Comparison of ENCODE assay signal across 1 cellular context in the genomic region with DNA sequence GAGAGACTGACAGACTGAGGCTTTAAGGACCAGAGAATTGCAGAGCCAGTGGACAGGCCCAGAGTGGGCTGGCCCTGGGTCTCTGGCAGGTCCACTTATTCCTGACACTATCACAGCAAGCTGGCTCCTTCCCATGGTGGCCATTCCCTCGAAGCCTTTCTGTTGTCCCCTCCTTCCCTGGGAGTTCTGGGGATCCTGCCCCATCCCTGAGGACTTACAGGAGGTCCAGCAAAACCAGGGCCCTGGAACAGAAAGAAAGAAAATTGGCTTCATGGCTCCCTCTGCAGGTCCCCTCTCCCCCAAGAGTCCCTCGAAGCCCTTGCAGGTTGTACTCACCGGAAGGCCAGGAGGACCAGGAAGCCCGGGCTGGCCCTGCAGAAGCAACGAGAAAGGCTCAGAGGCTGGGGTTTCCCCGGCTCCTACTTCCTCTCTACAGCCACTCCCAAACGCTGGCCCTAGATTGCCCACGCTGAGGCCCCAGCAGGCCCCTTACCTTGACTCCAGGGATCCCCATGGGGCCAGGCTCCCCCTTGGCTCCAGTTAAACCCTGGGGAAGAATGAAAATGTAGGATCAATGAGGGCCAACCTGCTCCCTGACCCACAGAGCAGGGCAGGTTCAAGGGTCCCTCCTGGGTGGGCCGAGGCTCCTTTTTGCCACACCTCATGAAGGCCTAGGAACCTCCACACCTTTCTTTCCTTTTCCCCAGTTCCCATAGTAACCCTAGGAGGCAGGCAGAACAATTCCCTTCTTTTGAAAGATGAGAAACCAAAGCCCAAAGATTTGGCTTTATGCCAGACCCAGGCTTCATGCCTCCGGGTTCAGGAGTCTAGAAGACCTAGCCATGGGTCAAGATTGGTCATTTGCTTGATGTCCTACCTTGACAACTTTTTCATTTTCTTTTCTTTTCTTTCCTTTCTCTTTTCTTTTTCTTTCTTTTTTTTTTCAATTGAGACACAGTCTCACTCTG.
TF ChIP-seq lines count a peak whose summit lies in the region.

No MANE protein-coding gene starts in this region.

TF ChIP-seq in GM12878, 131 proteins besides CTCF, POLR2A, EP300 and RAD21 (continued from another document and continues in another):
- TF ChIP-seq, protein P1, sequence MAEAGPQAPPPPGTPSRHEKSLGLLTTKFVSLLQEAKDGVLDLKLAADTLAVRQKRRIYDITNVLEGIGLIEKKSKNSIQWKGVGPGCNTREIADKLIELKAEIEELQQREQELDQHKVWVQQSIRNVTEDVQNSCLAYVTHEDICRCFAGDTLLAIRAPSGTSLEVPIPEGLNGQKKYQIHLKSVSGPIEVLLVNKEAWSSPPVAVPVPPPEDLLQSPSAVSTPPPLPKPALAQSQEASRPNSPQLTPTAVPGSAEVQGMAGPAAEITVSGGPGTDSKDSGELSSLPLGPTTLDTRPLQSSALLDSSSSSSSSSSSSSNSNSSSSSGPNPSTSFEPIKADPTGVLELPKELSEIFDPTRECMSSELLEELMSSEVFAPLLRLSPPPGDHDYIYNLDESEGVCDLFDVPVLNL (IDR thresholded peaks at IDR 0.05; ENCODE audit: low read depth, low read length), result no peak
- TF ChIP-seq, protein P2, sequence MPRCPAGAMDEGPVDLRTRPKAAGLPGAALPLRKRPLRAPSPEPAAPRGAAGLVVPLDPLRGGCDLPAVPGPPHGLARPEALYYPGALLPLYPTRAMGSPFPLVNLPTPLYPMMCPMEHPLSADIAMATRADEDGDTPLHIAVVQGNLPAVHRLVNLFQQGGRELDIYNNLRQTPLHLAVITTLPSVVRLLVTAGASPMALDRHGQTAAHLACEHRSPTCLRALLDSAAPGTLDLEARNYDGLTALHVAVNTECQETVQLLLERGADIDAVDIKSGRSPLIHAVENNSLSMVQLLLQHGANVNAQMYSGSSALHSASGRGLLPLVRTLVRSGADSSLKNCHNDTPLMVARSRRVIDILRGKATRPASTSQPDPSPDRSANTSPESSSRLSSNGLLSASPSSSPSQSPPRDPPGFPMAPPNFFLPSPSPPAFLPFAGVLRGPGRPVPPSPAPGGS (IDR thresholded peaks at IDR 0.05; ENCODE audit: borderline replicate concordance, insufficient read depth, low read depth, low read length, poor library complexity, severe bottlenecking), result no peak
- TF ChIP-seq KAT2A (conservative IDR thresholded peaks at IDR 0.05; ENCODE audit: control insufficient read depth, low read depth, low read length), result no peak
- TF ChIP-seq TBL1XR1 (IDR thresholded peaks at IDR 0.05; ENCODE audit: low read depth, low read length), result no peak
- 0 out of 2 replicates have a peak, but pooled peaks have one; percentile 37 for TF ChIP-seq NR2F1 (conservative IDR thresholded peaks at IDR 0.05)
- TF ChIP-seq CREB1 (IDR thresholded peaks at IDR 0.05; ENCODE audit: low read depth), result 0 out of 2 replicates have a peak, but pooled peaks have one; percentile 16
- TF ChIP-seq, protein P3, sequence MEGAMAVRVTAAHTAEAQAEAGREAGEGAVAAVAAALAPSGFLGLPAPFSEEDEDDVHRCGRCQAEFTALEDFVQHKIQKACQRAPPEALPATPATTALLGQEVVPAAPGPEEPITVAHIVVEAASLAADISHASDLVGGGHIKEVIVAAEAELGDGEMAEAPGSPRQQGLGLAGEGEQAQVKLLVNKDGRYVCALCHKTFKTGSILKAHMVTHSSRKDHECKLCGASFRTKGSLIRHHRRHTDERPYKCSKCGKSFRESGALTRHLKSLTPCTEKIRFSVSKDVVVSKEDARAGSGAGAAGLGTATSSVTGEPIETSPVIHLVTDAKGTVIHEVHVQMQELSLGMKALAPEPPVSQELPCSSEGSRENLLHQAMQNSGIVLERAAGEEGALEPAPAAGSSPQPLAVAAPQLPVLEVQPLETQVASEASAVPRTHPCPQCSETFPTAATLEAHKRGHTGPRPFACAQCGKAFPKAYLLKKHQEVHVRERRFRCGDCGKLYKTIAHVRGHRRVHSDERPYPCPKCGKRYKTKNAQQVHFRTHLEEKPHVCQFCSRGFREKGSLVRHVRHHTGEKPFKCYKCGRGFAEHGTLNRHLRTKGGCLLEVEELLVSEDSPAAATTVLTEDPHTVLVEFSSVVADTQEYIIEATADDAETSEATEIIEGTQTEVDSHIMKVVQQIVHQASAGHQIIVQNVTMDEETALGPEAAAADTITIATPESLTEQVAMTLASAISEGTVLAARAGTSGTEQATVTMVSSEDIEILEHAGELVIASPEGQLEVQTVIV (IDR thresholded peaks at IDR 0.05; ENCODE audit: borderline replicate concordance, partially characterized antibody), result no peak
- no peak for TF ChIP-seq SUPT20H (IDR thresholded peaks at IDR 0.05; ENCODE audit: borderline replicate concordance, control insufficient read depth, low read depth, low read length)
- TF ChIP-seq GABPA (IDR thresholded peaks at IDR 0.05; ENCODE audit: low read depth), result no peak
- TF ChIP-seq IKZF2 (IDR thresholded peaks at IDR 0.05), result peak; percentile 40 to 49; a peak in 2 of 4 replicates
- no peak for TF ChIP-seq ZSCAN29 (IDR thresholded peaks at IDR 0.05)
- TF ChIP-seq, protein P4, sequence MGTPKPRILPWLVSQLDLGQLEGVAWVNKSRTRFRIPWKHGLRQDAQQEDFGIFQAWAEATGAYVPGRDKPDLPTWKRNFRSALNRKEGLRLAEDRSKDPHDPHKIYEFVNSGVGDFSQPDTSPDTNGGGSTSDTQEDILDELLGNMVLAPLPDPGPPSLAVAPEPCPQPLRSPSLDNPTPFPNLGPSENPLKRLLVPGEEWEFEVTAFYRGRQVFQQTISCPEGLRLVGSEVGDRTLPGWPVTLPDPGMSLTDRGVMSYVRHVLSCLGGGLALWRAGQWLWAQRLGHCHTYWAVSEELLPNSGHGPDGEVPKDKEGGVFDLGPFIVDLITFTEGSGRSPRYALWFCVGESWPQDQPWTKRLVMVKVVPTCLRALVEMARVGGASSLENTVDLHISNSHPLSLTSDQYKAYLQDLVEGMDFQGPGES (IDR thresholded peaks at IDR 0.05), result no peak
- TF ChIP-seq, protein P5, sequence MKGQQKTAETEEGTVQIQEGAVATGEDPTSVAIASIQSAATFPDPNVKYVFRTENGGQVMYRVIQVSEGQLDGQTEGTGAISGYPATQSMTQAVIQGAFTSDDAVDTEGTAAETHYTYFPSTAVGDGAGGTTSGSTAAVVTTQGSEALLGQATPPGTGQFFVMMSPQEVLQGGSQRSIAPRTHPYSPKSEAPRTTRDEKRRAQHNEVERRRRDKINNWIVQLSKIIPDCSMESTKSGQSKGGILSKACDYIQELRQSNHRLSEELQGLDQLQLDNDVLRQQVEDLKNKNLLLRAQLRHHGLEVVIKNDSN (IDR thresholded peaks at IDR 0.05; ENCODE audit: borderline replicate concordance, extremely low read length, insufficient read depth, low read depth, low read length), result no peak
- TF ChIP-seq NBN (IDR thresholded peaks at IDR 0.05), result peak; percentile 34; the same call in 1 of the 2 replicates
- no peak for TF ChIP-seq HDAC2 (IDR thresholded peaks at IDR 0.05)
- no peak for TF ChIP-seq CBX3 (IDR thresholded peaks at IDR 0.05; ENCODE audit: borderline replicate concordance, low read depth)
- no peak for TF ChIP-seq IRF4 (IDR thresholded peaks at IDR 0.05; ENCODE audit: low read depth, low read length)
- TF ChIP-seq, protein P6, sequence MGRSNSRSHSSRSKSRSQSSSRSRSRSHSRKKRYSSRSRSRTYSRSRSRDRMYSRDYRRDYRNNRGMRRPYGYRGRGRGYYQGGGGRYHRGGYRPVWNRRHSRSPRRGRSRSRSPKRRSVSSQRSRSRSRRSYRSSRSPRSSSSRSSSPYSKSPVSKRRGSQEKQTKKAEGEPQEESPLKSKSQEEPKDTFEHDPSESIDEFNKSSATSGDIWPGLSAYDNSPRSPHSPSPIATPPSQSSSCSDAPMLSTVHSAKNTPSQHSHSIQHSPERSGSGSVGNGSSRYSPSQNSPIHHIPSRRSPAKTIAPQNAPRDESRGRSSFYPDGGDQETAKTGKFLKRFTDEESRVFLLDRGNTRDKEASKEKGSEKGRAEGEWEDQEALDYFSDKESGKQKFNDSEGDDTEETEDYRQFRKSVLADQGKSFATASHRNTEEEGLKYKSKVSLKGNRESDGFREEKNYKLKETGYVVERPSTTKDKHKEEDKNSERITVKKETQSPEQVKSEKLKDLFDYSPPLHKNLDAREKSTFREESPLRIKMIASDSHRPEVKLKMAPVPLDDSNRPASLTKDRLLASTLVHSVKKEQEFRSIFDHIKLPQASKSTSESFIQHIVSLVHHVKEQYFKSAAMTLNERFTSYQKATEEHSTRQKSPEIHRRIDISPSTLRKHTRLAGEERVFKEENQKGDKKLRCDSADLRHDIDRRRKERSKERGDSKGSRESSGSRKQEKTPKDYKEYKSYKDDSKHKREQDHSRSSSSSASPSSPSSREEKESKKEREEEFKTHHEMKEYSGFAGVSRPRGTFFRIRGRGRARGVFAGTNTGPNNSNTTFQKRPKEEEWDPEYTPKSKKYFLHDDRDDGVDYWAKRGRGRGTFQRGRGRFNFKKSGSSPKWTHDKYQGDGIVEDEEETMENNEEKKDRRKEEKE (IDR thresholded peaks at IDR 0.05), result no peak
- TF ChIP-seq ETV6 (conservative IDR thresholded peaks at IDR 0.05 in 1 of 2, IDR thresholded peaks at IDR 0.05 in 1 of 2; ENCODE audit: borderline replicate concordance in 1 of 2, low read depth in 1 of 2), result no peak; a peak in 1 of 4 replicates
- TF ChIP-seq CBFB (IDR thresholded peaks at IDR 0.05; ENCODE audit: low read depth), result no peak
- TF ChIP-seq ZZZ3 (IDR thresholded peaks at IDR 0.05; ENCODE audit: control insufficient read depth, insufficient read length, low read depth), result no peak
- no peak for TF ChIP-seq WRNIP1 (IDR thresholded peaks at IDR 0.05; ENCODE audit: borderline replicate concordance, low read depth, low read length)
- TF ChIP-seq, protein P7, sequence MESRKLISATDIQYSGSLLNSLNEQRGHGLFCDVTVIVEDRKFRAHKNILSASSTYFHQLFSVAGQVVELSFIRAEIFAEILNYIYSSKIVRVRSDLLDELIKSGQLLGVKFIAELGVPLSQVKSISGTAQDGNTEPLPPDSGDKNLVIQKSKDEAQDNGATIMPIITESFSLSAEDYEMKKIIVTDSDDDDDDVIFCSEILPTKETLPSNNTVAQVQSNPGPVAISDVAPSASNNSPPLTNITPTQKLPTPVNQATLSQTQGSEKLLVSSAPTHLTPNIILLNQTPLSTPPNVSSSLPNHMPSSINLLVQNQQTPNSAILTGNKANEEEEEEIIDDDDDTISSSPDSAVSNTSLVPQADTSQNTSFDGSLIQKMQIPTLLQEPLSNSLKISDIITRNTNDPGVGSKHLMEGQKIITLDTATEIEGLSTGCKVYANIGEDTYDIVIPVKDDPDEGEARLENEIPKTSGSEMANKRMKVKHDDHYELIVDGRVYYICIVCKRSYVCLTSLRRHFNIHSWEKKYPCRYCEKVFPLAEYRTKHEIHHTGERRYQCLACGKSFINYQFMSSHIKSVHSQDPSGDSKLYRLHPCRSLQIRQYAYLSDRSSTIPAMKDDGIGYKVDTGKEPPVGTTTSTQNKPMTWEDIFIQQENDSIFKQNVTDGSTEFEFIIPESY (IDR thresholded peaks at IDR 0.05), result no peak
- no peak for TF ChIP-seq MYC (IDR thresholded peaks at IDR 0.05; ENCODE audit: insufficient read depth, insufficient read length, insufficient replicate concordance, low read length, severe bottlenecking)
- TF ChIP-seq, protein P8, sequence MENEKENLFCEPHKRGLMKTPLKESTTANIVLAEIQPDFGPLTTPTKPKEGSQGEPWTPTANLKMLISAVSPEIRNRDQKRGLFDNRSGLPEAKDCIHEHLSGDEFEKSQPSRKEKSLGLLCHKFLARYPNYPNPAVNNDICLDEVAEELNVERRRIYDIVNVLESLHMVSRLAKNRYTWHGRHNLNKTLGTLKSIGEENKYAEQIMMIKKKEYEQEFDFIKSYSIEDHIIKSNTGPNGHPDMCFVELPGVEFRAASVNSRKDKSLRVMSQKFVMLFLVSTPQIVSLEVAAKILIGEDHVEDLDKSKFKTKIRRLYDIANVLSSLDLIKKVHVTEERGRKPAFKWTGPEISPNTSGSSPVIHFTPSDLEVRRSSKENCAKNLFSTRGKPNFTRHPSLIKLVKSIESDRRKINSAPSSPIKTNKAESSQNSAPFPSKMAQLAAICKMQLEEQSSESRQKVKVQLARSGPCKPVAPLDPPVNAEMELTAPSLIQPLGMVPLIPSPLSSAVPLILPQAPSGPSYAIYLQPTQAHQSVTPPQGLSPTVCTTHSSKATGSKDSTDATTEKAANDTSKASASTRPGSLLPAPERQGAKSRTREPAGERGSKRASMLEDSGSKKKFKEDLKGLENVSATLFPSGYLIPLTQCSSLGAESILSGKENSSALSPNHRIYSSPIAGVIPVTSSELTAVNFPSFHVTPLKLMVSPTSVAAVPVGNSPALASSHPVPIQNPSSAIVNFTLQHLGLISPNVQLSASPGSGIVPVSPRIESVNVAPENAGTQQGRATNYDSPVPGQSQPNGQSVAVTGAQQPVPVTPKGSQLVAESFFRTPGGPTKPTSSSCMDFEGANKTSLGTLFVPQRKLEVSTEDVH (IDR thresholded peaks at IDR 0.05; ENCODE audit: low read depth, partially characterized antibody), result no peak
- no peak for TF ChIP-seq BMI1 (IDR thresholded peaks at IDR 0.05; ENCODE audit: borderline replicate concordance)
- TF ChIP-seq HDGF (IDR thresholded peaks at IDR 0.05), result peak; percentile 49; the same call in 1 of the 2 replicates
- no peak for TF ChIP-seq RAD51 (IDR thresholded peaks at IDR 0.05)
- peak; percentile 78 for TF ChIP-seq DPF2 (IDR thresholded peaks at IDR 0.05)
- TF ChIP-seq, protein P9, sequence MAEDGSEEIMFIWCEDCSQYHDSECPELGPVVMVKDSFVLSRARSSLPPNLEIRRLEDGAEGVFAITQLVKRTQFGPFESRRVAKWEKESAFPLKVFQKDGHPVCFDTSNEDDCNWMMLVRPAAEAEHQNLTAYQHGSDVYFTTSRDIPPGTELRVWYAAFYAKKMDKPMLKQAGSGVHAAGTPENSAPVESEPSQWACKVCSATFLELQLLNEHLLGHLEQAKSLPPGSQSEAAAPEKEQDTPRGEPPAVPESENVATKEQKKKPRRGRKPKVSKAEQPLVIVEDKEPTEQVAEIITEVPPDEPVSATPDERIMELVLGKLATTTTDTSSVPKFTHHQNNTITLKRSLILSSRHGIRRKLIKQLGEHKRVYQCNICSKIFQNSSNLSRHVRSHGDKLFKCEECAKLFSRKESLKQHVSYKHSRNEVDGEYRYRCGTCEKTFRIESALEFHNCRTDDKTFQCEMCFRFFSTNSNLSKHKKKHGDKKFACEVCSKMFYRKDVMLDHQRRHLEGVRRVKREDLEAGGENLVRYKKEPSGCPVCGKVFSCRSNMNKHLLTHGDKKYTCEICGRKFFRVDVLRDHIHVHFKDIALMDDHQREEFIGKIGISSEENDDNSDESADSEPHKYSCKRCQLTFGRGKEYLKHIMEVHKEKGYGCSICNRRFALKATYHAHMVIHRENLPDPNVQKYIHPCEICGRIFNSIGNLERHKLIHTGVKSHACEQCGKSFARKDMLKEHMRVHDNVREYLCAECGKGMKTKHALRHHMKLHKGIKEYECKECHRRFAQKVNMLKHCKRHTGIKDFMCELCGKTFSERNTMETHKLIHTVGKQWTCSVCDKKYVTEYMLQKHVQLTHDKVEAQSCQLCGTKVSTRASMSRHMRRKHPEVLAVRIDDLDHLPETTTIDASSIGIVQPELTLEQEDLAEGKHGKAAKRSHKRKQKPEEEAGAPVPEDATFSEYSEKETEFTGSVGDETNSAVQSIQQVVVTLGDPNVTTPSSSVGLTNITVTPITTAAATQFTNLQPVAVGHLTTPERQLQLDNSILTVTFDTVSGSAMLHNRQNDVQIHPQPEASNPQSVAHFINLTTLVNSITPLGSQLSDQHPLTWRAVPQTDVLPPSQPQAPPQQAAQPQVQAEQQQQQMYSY (CRISPR knock-in tag; IDR thresholded peaks at IDR 0.05), result no peak
- no peak for TF ChIP-seq TCF12 (IDR thresholded peaks at IDR 0.05; ENCODE audit: low read depth, low read length)
- no peak for TF ChIP-seq SREBF1 (IDR thresholded peaks at IDR 0.05; ENCODE audit: low read length)
